ENCODE assay signal across 20 cellular contexts in the genomic region with DNA sequence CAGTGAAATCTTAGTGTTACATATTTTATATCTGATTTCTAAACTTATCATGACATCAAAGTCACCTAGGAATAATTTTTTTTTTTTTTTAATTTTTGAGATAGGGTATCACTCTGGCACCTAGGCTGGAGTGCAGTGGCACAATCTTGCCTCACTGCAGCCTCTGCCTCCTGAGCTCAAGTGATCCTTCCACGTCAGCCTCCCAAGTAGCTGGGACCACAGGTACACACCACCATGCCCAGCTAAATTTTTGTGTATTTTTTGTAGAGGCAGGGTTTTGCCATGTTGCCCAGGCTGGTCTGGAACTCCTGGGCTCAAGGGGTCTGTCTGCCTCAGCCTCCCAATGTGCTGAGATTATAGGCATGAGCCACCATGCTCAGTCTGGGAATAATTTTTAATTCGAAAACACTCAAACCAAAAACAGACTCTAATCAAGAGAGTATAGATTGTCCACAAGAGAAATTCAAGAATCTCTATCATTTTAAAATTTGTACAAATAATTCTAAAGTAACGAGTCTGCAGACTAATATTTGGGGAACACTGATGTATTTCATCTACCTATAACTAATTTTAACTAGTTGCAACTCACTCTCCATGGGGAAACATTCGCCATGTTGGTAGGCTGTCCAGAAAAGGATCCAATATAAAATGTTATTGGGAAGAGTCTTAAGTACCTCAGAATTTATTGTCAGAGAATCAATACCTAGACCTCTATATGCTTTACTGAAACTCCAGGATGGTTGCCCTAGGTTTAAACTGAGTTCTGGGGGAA. TPM values are rescaled to one million over a fixed set of nuclear protein-coding genes. Genes with fewer than 3 reads are reported as not detected.
DNase-seq lines count a peak whose midpoint lies in the region; ATAC-seq, FAIRE-seq and TF ChIP-seq lines count a peak whose summit lies in the region.
"Had no signal": no experiment of that assay in that cellular context is flagged by ENCODE, and none has a peak within 500 bp of the region (broad histone marks: within the 10 kb centered on the region; RNA-seq: fewer than 3 reads in every experiment).

No MANE protein-coding gene starts in this region.

- peaks cover 18% of the 10 kb centered on the region for H3K9me3 Mint-ChIP-seq in GM23338
- H3K9me3 Mint-ChIP-seq: nephron had no signal

- POLR2A ChIA-PET in endothelial cell of umbilical vein (lab: Charles Lee) = interaction anchor here (0.6 kb wide), 2 partner anchors 8 to 179 kb away, joined by 3 to 5 read pairs; no protein-coding TSS in a partner anchor

- H3F3A ChIP-seq in GM23338 (replicated peaks; ENCODE audit: low read depth) (no peaks in the 10 kb centered on the region), OCI-LY1 (ENCODE audit: insufficient read depth, low read length) (no peaks in the 10 kb centered on the region)

- CTCF ChIA-PET in endothelial cell of umbilical vein (lab: Charles Lee) = interaction anchor here (0.7 to 2.9 kb wide), 5 partner anchors 204 to 317 kb away, joined by 3 to 14 read pairs (median 5); no protein-coding TSS in a partner anchor

- DNase-seq in GM23338 (ENCODE audit: low spot score) (no peak), endothelial cell of umbilical vein (ENCODE audit: low read depth, low spot score) (no peak), retinal pigment epithelial cell (ENCODE audit: low read depth) (no peak), GM20000 (ENCODE audit: low spot score) (no peak), NCI-H510A treated with DMSO at 0.1 percent for 48 hours (lab: John Stamatoyannopoulos, UW) (no peak)
- DNase-seq in stimulated activated CD4-positive, alpha-beta T cell treated with anti-CD3 and anti-CD28 coated beads, Interleukin-4, amount 100 ng/mL, for 1 hour = no peak
- DNase-seq: activated CD4-positive, alpha-beta T cell treated with anti-CD3 and anti-CD28 coated beads for 36 hours; activated T-cell treated with anti-CD3 and anti-CD28 coated beads, Interleukin-2, amount 50 U/mL, for 48 hours; anterior cingulate cortex; effector CD8-positive, alpha-beta T cell; HCEC 1CT; head of caudate nucleus; left lung; NCI-H1092 treated with DMSO at 0.1 percent for 48 hours; NCI-H2227 treated with DMSO at 0.1 percent for 48 hours; substantia nigra; T-helper 1 cell had no signal

- no peak overlapping the region for H3K27ac Mint-ChIP-seq in GM23338
- H3K27ac Mint-ChIP-seq: activated CD4-positive, alpha-beta T cell treated with anti-CD3 and anti-CD28 coated beads for 36 hours; nephron had no signal

- no peak for FAIRE-seq in endothelial cell of umbilical vein (lab: Jason Lieb, UNC)

- H3K36me3 ChIP-seq in GM23338 (ENCODE audit: insufficient read depth) (peaks cover 8% of the 10 kb centered on the region; the same call in 1 of the 2 replicates), OCI-LY1 (ENCODE audit: insufficient read depth, low read length) (peaks cover 12% of the 10 kb centered on the region; the same call in 1 of the 2 replicates), endothelial cell of umbilical vein (ENCODE audit: control insufficient read depth in 2 of 2, extremely low read depth in 1 of 2, insufficient read depth in 2 of 2, low read length in 2 of 2) (peaks cover 0 to 13% of the 10 kb centered on the region in 2 experiments)
- H3K36me3 ChIP-seq: left lung had no signal

- H4K20me1 ChIP-seq in GM23338 (replicated peaks; ENCODE audit: insufficient read depth) (no peaks in the 10 kb centered on the region), OCI-LY1 (ENCODE audit: insufficient read depth, low read length) (no peaks in the 10 kb centered on the region), endothelial cell of umbilical vein (replicated peaks; ENCODE audit: control insufficient read depth, extremely low read depth, insufficient read depth, low read length) (no peaks in the 10 kb centered on the region)

- intact Hi-C loops in endothelial cell of umbilical vein (cut with micrococcal nuclease) = no loop called here

- H3K4me3 ChIP-seq in GM23338 (peak overlapping the region; percentile 74), OCI-LY1 (ENCODE audit: low read depth, low read length, poor library complexity, severe bottlenecking) (peak overlapping the region; percentile 70), endothelial cell of umbilical vein (replicated peaks in 1 of 3; ENCODE audit: insufficient read depth in 1 of 3, low read depth in 1 of 3, low read length in 3 of 3) (peak overlapping the region; percentile 48 to 99 (median 96)), retinal pigment epithelial cell (ENCODE audit: low read length) (peak overlapping the region; percentile 0)

- H3K4me3 Mint-ChIP-seq in GM23338 = peak overlapping the region; percentile 99

- H3K79me2 ChIP-seq in GM23338 (replicated peaks; ENCODE audit: insufficient read depth) (peaks cover 78% of the 10 kb centered on the region), OCI-LY1 (ENCODE audit: insufficient read depth, low read length) (peaks cover 16% of the 10 kb centered on the region; the same call in 1 of the 2 replicates), endothelial cell of umbilical vein (ENCODE audit: control insufficient read depth, insufficient read depth, low read length) (peaks cover 76% of the 10 kb centered on the region)

- peak overlapping the region; percentile 76 for H3K4me2 ChIP-seq in GM23338
- peak overlapping the region; percentile 85 for H3K4me2 ChIP-seq in OCI-LY1 (ENCODE audit: low read length)
- H3K4me2 ChIP-seq in endothelial cell of umbilical vein (ENCODE audit: insufficient read depth, low read length) = peak overlapping the region; percentile 98

- H2AFZ ChIP-seq in GM23338 = no peak overlapping the region
- no peak overlapping the region for H2AFZ ChIP-seq in OCI-LY1 (ENCODE audit: low read length)
- no peak overlapping the region for H2AFZ ChIP-seq in endothelial cell of umbilical vein (ENCODE audit: low read depth, low read length)

- no peak for TF ChIP-seq POLR2A in endothelial cell of umbilical vein (IDR thresholded peaks at IDR 0.05; ENCODE audit: low read depth, low read length)

- BruUV-seq in endothelial cell of umbilical vein (replicated peaks; lab: Mats Ljungman, UMichigan) = no TSS peak

- H3K4me1 ChIP-seq in GM23338 (ENCODE audit: insufficient read depth) (peaks cover 28% of the 10 kb centered on the region), OCI-LY1 (ENCODE audit: insufficient read depth, low read length, severe bottlenecking) (peaks cover 60% of the 10 kb centered on the region), endothelial cell of umbilical vein (ENCODE audit: control insufficient read depth, extremely low read depth, insufficient read depth, low read length) (peaks cover 50% of the 10 kb centered on the region)

- TF ChIP-seq CTCF in GM23338 (conservative IDR thresholded peaks at IDR 0.05; ENCODE audit: low read depth in 2 of 2) = no peak
- no peak for TF ChIP-seq CTCF in OCI-LY1 (IDR thresholded peaks at IDR 0.05; ENCODE audit: low read length)
- TF ChIP-seq CTCF in endothelial cell of umbilical vein (IDR thresholded peaks at IDR 0.05; ENCODE audit: extremely low read depth in 1 of 2, insufficient read depth in 1 of 2, low read depth in 1 of 2, low read length in 2 of 2) = no peak
- TF ChIP-seq CTCF in retinal pigment epithelial cell (conservative IDR thresholded peaks at IDR 0.05; ENCODE audit: low read depth, low read length) = no peak
- no peak for TF ChIP-seq CTCF in GM20000 (IDR thresholded peaks at IDR 0.05; ENCODE audit: extremely low read depth, missing control alignments)

- ATAC-seq in GM23338 = no peak
- ATAC-seq: activated CD4-positive, alpha-beta T cell treated with anti-CD3 and anti-CD28 coated beads for 36 hours; sciatic nerve had no signal

- dilution Hi-C loops in endothelial cell of umbilical vein (cut with MboI; ENCODE audit: extremely low pct_ligation_motif_present, low sequenced_read_pairs) = no loop called here

- H3K36me3 Mint-ChIP-seq in GM23338 (ENCODE audit: low read depth) = peaks cover 72% of the 10 kb centered on the region

- no peaks in the 10 kb centered on the region for H3K9me1 ChIP-seq in endothelial cell of umbilical vein (replicated peaks; ENCODE audit: control insufficient read depth, extremely low read depth, insufficient read depth, low read length)

- peaks cover 11% of the 10 kb centered on the region; the same call in 2 of the 3 replicates for H3K4me1 Mint-ChIP-seq in GM23338

- H3K9me3 ChIP-seq in OCI-LY1 (ENCODE audit: low read length) (no peaks in the 10 kb centered on the region), endothelial cell of umbilical vein (replicated peaks; ENCODE audit: control insufficient read depth, insufficient read depth, low read length) (no peaks in the 10 kb centered on the region)
- H3K9me3 ChIP-seq: left lung had no signal

- peaks cover 13% of the 10 kb centered on the region for H3K27me3 Mint-ChIP-seq in GM23338 (ENCODE audit: insufficient read depth, low read depth, poor library complexity)
- H3K27me3 Mint-ChIP-seq: activated CD4-positive, alpha-beta T cell treated with anti-CD3 and anti-CD28 coated beads for 36 hours had no signal

- H3K27me3 ChIP-seq in GM23338 (ENCODE audit: insufficient read depth) (no peaks in the 10 kb centered on the region), OCI-LY1 (ENCODE audit: insufficient read depth, low read length) (no peaks in the 10 kb centered on the region), endothelial cell of umbilical vein (ENCODE audit: control insufficient read depth in 2 of 2, insufficient read depth in 2 of 2, low read length in 2 of 2) (no peaks in the 10 kb centered on the region)
- H3K27me3 ChIP-seq: left lung had no signal

- peak overlapping the region; percentile 1; the same call in 1 of the 2 replicates for H3K9ac ChIP-seq in OCI-LY1 (ENCODE audit: low read length)
- peak overlapping the region; percentile 100 for H3K9ac ChIP-seq in endothelial cell of umbilical vein (replicated peaks; ENCODE audit: extremely low read depth, insufficient read depth, low read length)

- H3K9me2 ChIP-seq in GM23338 (ENCODE audit: insufficient read depth) = no peaks in the 10 kb centered on the region
- no peaks in the 10 kb centered on the region for H3K9me2 ChIP-seq in OCI-LY1 (ENCODE audit: low read depth, low read length)

- H3K27ac ChIP-seq in GM23338 (ENCODE audit: low read depth) (no peak overlapping the region), OCI-LY1 (ENCODE audit: low read depth, low read length, poor library complexity, severe bottlenecking) (peak overlapping the region; percentile 16), endothelial cell of umbilical vein (ENCODE audit: insufficient read depth, low read depth, low read length) (peak overlapping the region; percentile 96)
- H3K27ac ChIP-seq: left lung had no signal

RNA-seq across cellular contexts. Expression of gene SLC7A11, which starts 3.4 kb away (rescaled TPM):
- total RNA-seq in GM23338 (2014; rRNA removed; shearing (Covaris generic)) = 32.2 and 33.9 TPM in 2 replicates
- 8.3 and 10.0 TPM in 2 replicates for polyA plus RNA-seq in GM23338 (2016; fragmentation: Nextera tagmentation; extraction: Ambion mirVana)
- 79.3 and 82.7 TPM in 2 replicates for total RNA-seq in endothelial cell of umbilical vein
- polyA plus RNA-seq in endothelial cell of umbilical vein = 22.8 and 28.4 TPM in 2 replicates
- polyA plus RNA-seq in endothelial cell of umbilical vein (2011; cell fraction: cytosol; rRNA removed) = 19.6 and 23.6 TPM in 2 replicates
- 65.9 and 76.9 TPM in 2 replicates for polyA plus RNA-seq in endothelial cell of umbilical vein (2011; cell fraction: nucleus; rRNA removed)
- 39.1 and 58.9 TPM in 2 replicates for polyA plus RNA-seq in endothelial cell of umbilical vein (2012)
- 263 and 304 TPM in 2 replicates for polyA minus RNA-seq in endothelial cell of umbilical vein
- 59.9 TPM for polyA minus RNA-seq in endothelial cell of umbilical vein (2011; cell fraction: cytosol; rRNA and poly(A)+ RNA removed)
- 162 and 225 TPM in 2 replicates for polyA minus RNA-seq in endothelial cell of umbilical vein (2011; cell fraction: nucleus; rRNA and poly(A)+ RNA removed)

Comparison
In these comparisons a context has a peak if more than half of its experiments do, and no peak if none do; other contexts are left out.
1. H3K4me3 ChIP-seq: peak in every context shown above with its lines; median percentile 96 in endothelial cell of umbilical vein; 74 in GM23338; 70 in OCI-LY1; 0 in retinal pigment epithelial cell.